Comparison of ENCODE assay signal across 1 cellular context in the genomic region with DNA sequence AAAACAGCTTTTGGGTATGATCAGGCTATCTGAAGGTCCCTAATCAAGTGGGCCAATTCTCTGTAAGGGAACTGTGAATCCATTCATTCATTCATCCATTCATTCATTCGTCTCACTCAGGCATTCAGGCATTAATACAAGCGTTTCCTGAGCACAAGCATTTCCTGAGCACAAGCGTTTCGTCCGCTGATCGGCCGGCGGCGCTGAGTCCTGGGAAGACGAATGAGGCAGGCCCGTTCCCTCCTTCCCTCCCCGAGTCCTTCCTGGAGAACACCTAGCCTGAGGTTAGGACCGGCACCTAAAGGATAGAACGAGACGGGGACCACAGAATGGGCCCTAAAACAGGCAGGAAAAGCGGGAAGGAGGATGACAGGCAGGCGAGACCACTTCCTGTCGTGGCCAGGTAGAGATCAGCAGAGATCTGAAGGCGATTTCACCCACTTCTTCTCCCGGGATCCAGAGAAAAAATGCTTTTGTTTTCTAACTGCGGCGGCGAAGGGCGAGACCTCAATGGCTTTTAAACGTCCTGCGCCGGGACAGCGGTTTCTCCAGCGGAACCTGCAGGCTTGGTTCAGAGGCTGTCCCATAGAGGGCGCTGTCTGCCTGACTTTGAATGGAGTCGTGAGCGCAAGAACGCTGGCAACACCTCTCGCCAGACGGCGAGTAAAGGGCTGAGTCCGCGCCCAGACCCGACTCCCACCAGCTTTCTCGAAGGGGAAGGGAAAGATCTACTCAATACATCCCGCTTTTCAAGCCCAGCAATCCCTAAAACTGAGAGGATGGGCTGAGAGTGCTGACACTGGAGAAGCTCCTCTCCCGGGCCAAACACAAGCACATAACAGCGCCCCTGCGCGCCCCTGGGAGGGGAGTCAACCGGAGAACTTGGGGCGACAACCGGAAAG.
TF ChIP-seq lines count a peak whose summit lies in the region.

No MANE protein-coding gene starts in this region.

TF ChIP-seq in HEK293, 187 proteins besides CTCF, POLR2A, EP300 and RAD21 (continued from another document):
- TF ChIP-seq, protein P1, sequence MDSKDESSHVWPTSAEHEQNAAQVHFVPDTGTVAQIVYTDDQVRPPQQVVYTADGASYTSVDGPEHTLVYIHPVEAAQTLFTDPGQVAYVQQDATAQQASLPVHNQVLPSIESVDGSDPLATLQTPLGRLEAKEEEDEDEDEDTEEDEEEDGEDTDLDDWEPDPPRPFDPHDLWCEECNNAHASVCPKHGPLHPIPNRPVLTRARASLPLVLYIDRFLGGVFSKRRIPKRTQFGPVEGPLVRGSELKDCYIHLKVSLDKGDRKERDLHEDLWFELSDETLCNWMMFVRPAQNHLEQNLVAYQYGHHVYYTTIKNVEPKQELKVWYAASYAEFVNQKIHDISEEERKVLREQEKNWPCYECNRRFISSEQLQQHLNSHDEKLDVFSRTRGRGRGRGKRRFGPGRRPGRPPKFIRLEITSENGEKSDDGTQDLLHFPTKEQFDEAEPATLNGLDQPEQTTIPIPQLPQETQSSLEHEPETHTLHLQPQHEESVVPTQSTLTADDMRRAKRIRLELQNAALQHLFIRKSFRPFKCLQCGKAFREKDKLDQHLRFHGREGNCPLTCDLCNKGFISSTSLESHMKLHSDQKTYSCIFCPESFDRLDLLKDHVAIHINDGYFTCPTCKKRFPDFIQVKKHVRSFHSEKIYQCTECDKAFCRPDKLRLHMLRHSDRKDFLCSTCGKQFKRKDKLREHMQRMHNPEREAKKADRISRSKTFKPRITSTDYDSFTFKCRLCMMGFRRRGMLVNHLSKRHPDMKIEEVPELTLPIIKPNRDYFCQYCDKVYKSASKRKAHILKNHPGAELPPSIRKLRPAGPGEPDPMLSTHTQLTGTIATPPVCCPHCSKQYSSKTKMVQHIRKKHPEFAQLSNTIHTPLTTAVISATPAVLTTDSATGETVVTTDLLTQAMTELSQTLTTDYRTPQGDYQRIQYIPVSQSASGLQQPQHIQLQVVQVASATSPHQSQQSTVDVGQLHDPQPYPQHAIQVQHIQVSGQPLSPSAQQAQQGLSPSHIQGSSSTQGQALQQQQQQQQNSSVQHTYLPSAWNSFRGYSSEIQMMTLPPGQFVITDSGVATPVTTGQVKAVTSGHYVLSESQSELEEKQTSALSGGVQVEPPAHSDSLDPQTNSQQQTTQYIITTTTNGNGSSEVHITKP (tag by site-specific recombination; IDR thresholded peaks at IDR 0.05), result no peak
- peak; percentile 73 for TF ChIP-seq ZNF335 (tag by site-specific recombination; conservative IDR thresholded peaks at IDR 0.05)
- 0 out of 2 replicates have a peak, but pooled peaks have one; percentile 10 for TF ChIP-seq ZNF121 (tag by site-specific recombination; IDR thresholded peaks at IDR 0.05)
- TF ChIP-seq ZEB2 (tag by site-specific recombination; IDR thresholded peaks at IDR 0.05), result 0 out of 2 replicates have a peak, but pooled peaks have one; percentile 15
- TF ChIP-seq, protein P2, sequence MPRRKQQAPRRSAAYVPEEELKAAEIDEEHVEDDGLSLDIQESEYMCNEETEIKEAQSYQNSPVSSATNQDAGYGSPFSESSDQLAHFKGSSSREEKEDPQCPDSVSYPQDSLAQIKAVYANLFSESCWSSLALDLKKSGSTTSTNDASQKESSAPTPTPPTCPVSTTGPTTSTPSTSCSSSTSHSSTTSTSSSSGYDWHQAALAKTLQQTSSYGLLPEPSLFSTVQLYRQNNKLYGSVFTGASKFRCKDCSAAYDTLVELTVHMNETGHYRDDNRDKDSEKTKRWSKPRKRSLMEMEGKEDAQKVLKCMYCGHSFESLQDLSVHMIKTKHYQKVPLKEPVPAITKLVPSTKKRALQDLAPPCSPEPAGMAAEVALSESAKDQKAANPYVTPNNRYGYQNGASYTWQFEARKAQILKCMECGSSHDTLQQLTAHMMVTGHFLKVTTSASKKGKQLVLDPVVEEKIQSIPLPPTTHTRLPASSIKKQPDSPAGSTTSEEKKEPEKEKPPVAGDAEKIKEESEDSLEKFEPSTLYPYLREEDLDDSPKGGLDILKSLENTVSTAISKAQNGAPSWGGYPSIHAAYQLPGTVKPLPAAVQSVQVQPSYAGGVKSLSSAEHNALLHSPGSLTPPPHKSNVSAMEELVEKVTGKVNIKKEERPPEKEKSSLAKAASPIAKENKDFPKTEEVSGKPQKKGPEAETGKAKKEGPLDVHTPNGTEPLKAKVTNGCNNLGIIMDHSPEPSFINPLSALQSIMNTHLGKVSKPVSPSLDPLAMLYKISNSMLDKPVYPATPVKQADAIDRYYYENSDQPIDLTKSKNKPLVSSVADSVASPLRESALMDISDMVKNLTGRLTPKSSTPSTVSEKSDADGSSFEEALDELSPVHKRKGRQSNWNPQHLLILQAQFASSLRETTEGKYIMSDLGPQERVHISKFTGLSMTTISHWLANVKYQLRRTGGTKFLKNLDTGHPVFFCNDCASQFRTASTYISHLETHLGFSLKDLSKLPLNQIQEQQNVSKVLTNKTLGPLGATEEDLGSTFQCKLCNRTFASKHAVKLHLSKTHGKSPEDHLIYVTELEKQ (tag by site-specific recombination; IDR thresholded peaks at IDR 0.05; ENCODE audit: borderline replicate concordance), result no peak
- TF ChIP-seq, protein P3, sequence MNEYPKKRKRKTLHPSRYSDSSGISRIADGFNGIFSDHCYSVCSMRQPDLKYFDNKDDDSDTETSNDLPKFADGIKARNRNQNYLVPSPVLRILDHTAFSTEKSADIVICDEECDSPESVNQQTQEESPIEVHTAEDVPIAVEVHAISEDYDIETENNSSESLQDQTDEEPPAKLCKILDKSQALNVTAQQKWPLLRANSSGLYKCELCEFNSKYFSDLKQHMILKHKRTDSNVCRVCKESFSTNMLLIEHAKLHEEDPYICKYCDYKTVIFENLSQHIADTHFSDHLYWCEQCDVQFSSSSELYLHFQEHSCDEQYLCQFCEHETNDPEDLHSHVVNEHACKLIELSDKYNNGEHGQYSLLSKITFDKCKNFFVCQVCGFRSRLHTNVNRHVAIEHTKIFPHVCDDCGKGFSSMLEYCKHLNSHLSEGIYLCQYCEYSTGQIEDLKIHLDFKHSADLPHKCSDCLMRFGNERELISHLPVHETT (tag by site-specific recombination; IDR thresholded peaks at IDR 0.05), result no peak
- TF ChIP-seq MEIS1 (CRISPR knock-in tag; IDR thresholded peaks at IDR 0.05; ENCODE audit: borderline replicate concordance), result no peak
- peak; percentile 81 for TF ChIP-seq ZNF600 (tag by site-specific recombination; IDR thresholded peaks at IDR 0.05)
- 0 out of 2 replicates have a peak, but pooled peaks have one; percentile 46 for TF ChIP-seq ZNF341 (tag by site-specific recombination; IDR thresholded peaks at IDR 0.05; ENCODE audit: low read depth)
- TF ChIP-seq, protein P4, sequence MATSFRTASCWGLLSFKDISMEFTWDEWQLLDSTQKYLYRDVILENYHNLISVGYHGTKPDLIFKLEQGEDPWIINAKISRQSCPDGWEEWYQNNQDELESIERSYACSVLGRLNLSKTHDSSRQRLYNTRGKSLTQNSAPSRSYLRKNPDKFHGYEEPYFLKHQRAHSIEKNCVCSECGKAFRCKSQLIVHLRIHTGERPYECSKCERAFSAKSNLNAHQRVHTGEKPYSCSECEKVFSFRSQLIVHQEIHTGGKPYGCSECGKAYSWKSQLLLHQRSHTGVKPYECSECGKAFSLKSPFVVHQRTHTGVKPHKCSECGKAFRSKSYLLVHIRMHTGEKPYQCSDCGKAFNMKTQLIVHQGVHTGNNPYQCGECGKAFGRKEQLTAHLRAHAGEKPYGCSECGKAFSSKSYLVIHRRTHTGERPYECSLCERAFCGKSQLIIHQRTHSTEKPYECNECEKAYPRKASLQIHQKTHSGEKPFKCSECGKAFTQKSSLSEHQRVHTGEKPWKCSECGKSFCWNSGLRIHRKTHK (tag by site-specific recombination; IDR thresholded peaks at IDR 0.05), result no peak
- TF ChIP-seq, protein P5, sequence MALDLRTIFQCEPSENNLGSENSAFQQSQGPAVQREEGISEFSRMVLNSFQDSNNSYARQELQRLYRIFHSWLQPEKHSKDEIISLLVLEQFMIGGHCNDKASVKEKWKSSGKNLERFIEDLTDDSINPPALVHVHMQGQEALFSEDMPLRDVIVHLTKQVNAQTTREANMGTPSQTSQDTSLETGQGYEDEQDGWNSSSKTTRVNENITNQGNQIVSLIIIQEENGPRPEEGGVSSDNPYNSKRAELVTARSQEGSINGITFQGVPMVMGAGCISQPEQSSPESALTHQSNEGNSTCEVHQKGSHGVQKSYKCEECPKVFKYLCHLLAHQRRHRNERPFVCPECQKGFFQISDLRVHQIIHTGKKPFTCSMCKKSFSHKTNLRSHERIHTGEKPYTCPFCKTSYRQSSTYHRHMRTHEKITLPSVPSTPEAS (tag by site-specific recombination; IDR thresholded peaks at IDR 0.05), result no peak
- peak; percentile 90 for TF ChIP-seq ZNF654 (tag by site-specific recombination; IDR thresholded peaks at IDR 0.05; ENCODE audit: low read depth)
